In genomic region chr17:73802871-73803270, GRCh38 we compare ENCODE assay signal across 19 cellular contexts.
DNase-seq lines count a peak whose midpoint lies in the region; ATAC-seq, FAIRE-seq and TF ChIP-seq lines count a peak whose summit lies in the region.
"Had no signal": no experiment of that assay in that cellular context is flagged by ENCODE, and none has a peak within 500 bp of the region (broad histone marks: within the 10 kb centered on the region; RNA-seq: fewer than 3 reads in every experiment).

No MANE protein-coding gene starts in this region.

- DNase-seq in SK-N-SH = no peak
- no peak for DNase-seq in A549 (ENCODE audit: low read depth in 1 of 2, low spot score in 1 of 2)
- peak; percentile 17 for DNase-seq in mesendoderm
- DNase-seq in NCI-H510A (lab: John Stamatoyannopoulos, UW) = no peak
- DNase-seq in esophagus muscularis mucosa (ENCODE audit: extremely low spot score) = no peak
- DNase-seq: Calu3; CD4-positive, alpha-beta T cell; CD8-positive, alpha-beta memory T cell; DMS79; EL; GDM1; H9 had no signal

- H3K79me1 ChIP-seq in mesendoderm (ENCODE audit: low read length) = no peaks in the 10 kb centered on the region

- intact Hi-C loops in esophagus muscularis mucosa (cut with DNase I) = no loop called here

- H3K4me1 ChIP-seq in SK-N-SH (ENCODE audit: control insufficient read depth in 1 of 2, insufficient read depth in 2 of 2, low read depth in 1 of 2, low read length in 1 of 2) (peaks cover 0 to 3% of the 10 kb centered on the region in 2 experiments; a peak in 1 of 4 replicates), A549 (peaks cover 43% of the 10 kb centered on the region), BLaER1 (peaks cover 41% of the 10 kb centered on the region), mesendoderm (ENCODE audit: control insufficient read depth, low read depth, low read length) (peaks cover 12% of the 10 kb centered on the region), esophagus muscularis mucosa (no peaks in the 10 kb centered on the region)

- no peak overlapping the region for H2AFZ ChIP-seq in SK-N-SH (ENCODE audit: low read depth)

- H3K36me3 ChIP-seq in SK-N-SH (replicated peaks in 1 of 2; ENCODE audit: control insufficient read depth in 1 of 2, insufficient read depth in 2 of 2, low read length in 1 of 2) = no peaks in the 10 kb centered on the region
- H3K36me3 ChIP-seq in BLaER1 = no peaks in the 10 kb centered on the region
- H3K36me3 ChIP-seq in mesendoderm (ENCODE audit: control insufficient read depth, insufficient read depth, low read length) = no peaks in the 10 kb centered on the region
- H3K36me3 ChIP-seq in esophagus muscularis mucosa = no peaks in the 10 kb centered on the region
- H3K36me3 ChIP-seq: BLaER1 treated with 17β-estradiol and CSF1 and Interleukin-3, amounts not matched to agents 10 nM and 100 nM had no signal

- TF ChIP-seq CTCF in SK-N-SH (IDR thresholded peaks at IDR 0.05) (no peak), A549 (IDR thresholded peaks at IDR 0.05) (no peak), esophagus muscularis mucosa (IDR thresholded peaks at IDR 0.05) (no peak)

- H3K27ac ChIP-seq in SK-N-SH (ENCODE audit: low read depth in 2 of 2, low read length in 1 of 2) (no peak overlapping the region), A549 (peak overlapping the region; percentile 84 to 90; a peak in 5 of 6 replicates), BLaER1 (no peak overlapping the region), mesendoderm (ENCODE audit: low read depth, low read length) (no peak overlapping the region), esophagus muscularis mucosa (replicated peaks in 1 of 4) (no peak overlapping the region)
- H3K27ac ChIP-seq: BLaER1 treated with 17β-estradiol and CSF1 and Interleukin-3, amounts not matched to agents 10 nM and 100 nM had no signal

- H2AK5ac ChIP-seq in mesendoderm (ENCODE audit: low read length) = no peak overlapping the region

- H3K4me2 ChIP-seq in SK-N-SH (no peak overlapping the region), A549 (no peak overlapping the region; the same call in 2 of the 3 replicates), BLaER1 (peak overlapping the region; percentile 71), mesendoderm (ENCODE audit: low read length) (no peak overlapping the region)
- H3K4me2 ChIP-seq: GM23338 had no signal

- no peak overlapping the region for H4K5ac ChIP-seq in mesendoderm (ENCODE audit: low read length)

- TF ChIP-seq POLR2A in A549 (IDR thresholded peaks at IDR 0.05; ENCODE audit: low read length) = no peak
- no peak for TF ChIP-seq POLR2A in esophagus muscularis mucosa (IDR thresholded peaks at IDR 0.05; ENCODE audit: low read depth)

- H2BK15ac ChIP-seq in mesendoderm (replicated peaks; ENCODE audit: low read depth) = no peak overlapping the region

- POLR2A ChIA-PET in SK-N-SH (lab: Yijun Ruan, JAX) (no interaction called here), A549 (lab: Yijun Ruan, JAX) (no interaction called here)

- CTCF ChIA-PET in SK-N-SH (lab: Yijun Ruan, JAX) (interaction anchor here (0.7 to 1.1 kb wide), 2 partner anchors 157 to 427 kb away, joined by 3 to 4 read pairs; no protein-coding TSS in a partner anchor), A549 (lab: Yijun Ruan, JAX) (interaction anchor here (1.1 to 1.4 kb wide), 2 partner anchors 11 to 374 kb away, joined by 3 to 4 read pairs; no protein-coding TSS in a partner anchor)

- no peak for FAIRE-seq in A549 (lab: Jason Lieb, UNC)
- FAIRE-seq: GM12878, GM18507 had no signal

- H3K9ac ChIP-seq in SK-N-SH = no peak overlapping the region
- no peak overlapping the region for H3K9ac ChIP-seq in BLaER1
- no peak overlapping the region for H3K9ac ChIP-seq in mesendoderm (ENCODE audit: low read length)
- H3K9ac ChIP-seq: BLaER1 treated with 17β-estradiol and CSF1 and Interleukin-3, amounts not matched to agents 10 nM and 100 nM had no signal

- H4K20me1 ChIP-seq in SK-N-SH (ENCODE audit: insufficient read depth) = no peaks in the 10 kb centered on the region
- no peaks in the 10 kb centered on the region for H4K20me1 ChIP-seq in BLaER1
- H4K20me1 ChIP-seq: BLaER1 treated with 17β-estradiol and CSF1 and Interleukin-3, amounts not matched to agents 10 nM and 100 nM had no signal

- H2BK120ac ChIP-seq in mesendoderm (ENCODE audit: low read depth, low read length) = no peak overlapping the region

- H3F3A ChIP-seq in SK-N-SH (replicated peaks; ENCODE audit: insufficient read depth) = no peaks in the 10 kb centered on the region

- TF ChIP-seq EP300 in SK-N-SH (IDR thresholded peaks at IDR 0.05; ENCODE audit: borderline replicate concordance in 1 of 2, low read depth in 1 of 2, low read length in 1 of 2) (no peak), A549 (IDR thresholded peaks at IDR 0.05) (no peak), esophagus muscularis mucosa (IDR thresholded peaks at IDR 0.05) (no peak)

- no peak overlapping the region for H3K23ac ChIP-seq in mesendoderm (ENCODE audit: low read length)

- ATAC-seq in SK-N-SH treated with all-trans-retinoic acid at 6 μM for 48 hours (no peak), A549 (no peak)
- ATAC-seq: GM12878, GM23338, HCT116 had no signal

- H3K4ac ChIP-seq in mesendoderm (ENCODE audit: low read depth, low read length) = no peak overlapping the region

- H3K4me3 ChIP-seq in SK-N-SH (ENCODE audit: low read depth in 2 of 2, low read length in 1 of 2) (no peak overlapping the region), A549 (no peak overlapping the region), BLaER1 (no peak overlapping the region), mesendoderm (ENCODE audit: low read length) (no peak overlapping the region), esophagus muscularis mucosa (no peak overlapping the region)
- H3K4me3 ChIP-seq: BLaER1 treated with 17β-estradiol and CSF1 and Interleukin-3, amounts not matched to agents 10 nM and 100 nM; GM12878; GM23338 had no signal

- TF ChIP-seq RAD21 in SK-N-SH (IDR thresholded peaks at IDR 0.05; ENCODE audit: low read length) (no peak), A549 (conservative IDR thresholded peaks at IDR 0.05 in 1 of 2, IDR thresholded peaks at IDR 0.05 in 1 of 2) (no peak)

- H4K8ac ChIP-seq in mesendoderm (ENCODE audit: low read depth, low read length) = no peak overlapping the region

- no peak overlapping the region for H3K18ac ChIP-seq in mesendoderm (ENCODE audit: low read length)

- no peak overlapping the region for H3K56ac ChIP-seq in mesendoderm (ENCODE audit: low read length)

- no peak overlapping the region for H2BK5ac ChIP-seq in mesendoderm (ENCODE audit: low read length)

- H3K27me3 ChIP-seq in SK-N-SH (ENCODE audit: insufficient read depth) (no peaks in the 10 kb centered on the region), BLaER1 (no peaks in the 10 kb centered on the region), mesendoderm (ENCODE audit: insufficient read depth, low read length, poor library complexity) (no peaks in the 10 kb centered on the region), esophagus muscularis mucosa (peaks cover 0 to 74% (median 3%) of the 10 kb centered on the region in 4 donors)
- H3K27me3 ChIP-seq: BLaER1 treated with 17β-estradiol and CSF1 and Interleukin-3, amounts not matched to agents 10 nM and 100 nM had no signal

- no peaks in the 10 kb centered on the region for H3K79me2 ChIP-seq in SK-N-SH (ENCODE audit: insufficient read depth)
- no peaks in the 10 kb centered on the region for H3K79me2 ChIP-seq in mesendoderm (ENCODE audit: control insufficient read depth, insufficient read depth, low read length)

- WGBS in SK-N-SH (ENCODE audit: low lambda C conversion rate) = 29% methylated on average over 1 of the region's 1 CpG
- WGBS in A549 (ENCODE audit: missing lambda C conversion rate) = 95% methylated on average over 1 of the region's 1 CpG
- no CpG with 5 or more reads among the region's 1 CpG for WGBS in mesendoderm (ENCODE audit: extremely low coverage, insufficient coverage, low lambda C conversion rate)
- 100% methylated on average over 1 of the region's 1 CpG for WGBS in esophagus muscularis mucosa

- H3K9me2 ChIP-seq in SK-N-SH = no peaks in the 10 kb centered on the region

- H3K9me3 ChIP-seq in SK-N-SH (no peaks in the 10 kb centered on the region), A549 (peaks cover 23% of the 10 kb centered on the region), BLaER1 (peaks cover 7% of the 10 kb centered on the region), esophagus muscularis mucosa (peaks cover 0 to 16% (median 12%) of the 10 kb centered on the region in 4 donors)

TF ChIP-seq in SK-N-SH, 30 proteins besides CTCF, POLR2A, EP300 and RAD21 (continues in another document):
- no peak for TF ChIP-seq PBX3 (IDR thresholded peaks at IDR 0.05)
- no peak for TF ChIP-seq MAX (IDR thresholded peaks at IDR 0.05; ENCODE audit: low read depth)
- no peak for TF ChIP-seq FOXM1 (IDR thresholded peaks at IDR 0.05; ENCODE audit: low read depth)
- TF ChIP-seq FOXJ3 (CRISPR knock-in tag; IDR thresholded peaks at IDR 0.05) = no peak
- TF ChIP-seq RCOR1 (IDR thresholded peaks at IDR 0.05; ENCODE audit: low read length) = no peak

TF ChIP-seq in A549, 52 proteins besides CTCF, POLR2A, EP300 and RAD21 (continues in another document):
- TF ChIP-seq ZC3H11A (IDR thresholded peaks at IDR 0.05) (no peak), EHF (CRISPR knock-in tag; IDR thresholded peaks at IDR 0.05) (no peak), MAZ (IDR thresholded peaks at IDR 0.05; ENCODE audit: borderline replicate concordance, low read depth, low read length) (no peak), PBX3 (IDR thresholded peaks at IDR 0.05) (no peak), RFX5 (IDR thresholded peaks at IDR 0.05) (no peak), NFE2L2 (conservative IDR thresholded peaks at IDR 0.05; ENCODE audit: low read length) (no peak), NR3C1 (IDR thresholded peaks at IDR 0.05) (no peak), RNF2 (IDR thresholded peaks at IDR 0.05; ENCODE audit: borderline replicate concordance, low read depth) (no peak)
- TF ChIP-seq, protein P1, sequence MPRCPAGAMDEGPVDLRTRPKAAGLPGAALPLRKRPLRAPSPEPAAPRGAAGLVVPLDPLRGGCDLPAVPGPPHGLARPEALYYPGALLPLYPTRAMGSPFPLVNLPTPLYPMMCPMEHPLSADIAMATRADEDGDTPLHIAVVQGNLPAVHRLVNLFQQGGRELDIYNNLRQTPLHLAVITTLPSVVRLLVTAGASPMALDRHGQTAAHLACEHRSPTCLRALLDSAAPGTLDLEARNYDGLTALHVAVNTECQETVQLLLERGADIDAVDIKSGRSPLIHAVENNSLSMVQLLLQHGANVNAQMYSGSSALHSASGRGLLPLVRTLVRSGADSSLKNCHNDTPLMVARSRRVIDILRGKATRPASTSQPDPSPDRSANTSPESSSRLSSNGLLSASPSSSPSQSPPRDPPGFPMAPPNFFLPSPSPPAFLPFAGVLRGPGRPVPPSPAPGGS (IDR thresholded peaks at IDR 0.05) = no peak

Comparison
In these comparisons a context has a peak if more than half of its experiments do, and no peak if none do; other contexts are left out.
1. H3K27ac ChIP-seq: peak in A549 (2 of 2); none in SK-N-SH (0 of 2), BLaER1 (single experiment), mesendoderm (single experiment) and esophagus muscularis mucosa (0 of 4).